6 cellular contexts compared by ENCODE assay signal in genomic region chr11:107051332-107051731, GRCh38. TPM values are rescaled to one million over a fixed set of nuclear protein-coding genes. Genes with fewer than 3 reads are reported as not detected.
"Had no signal": no experiment of that assay in that cellular context is flagged by ENCODE, and none has a peak within 500 bp of the region (broad histone marks: within the 10 kb centered on the region; RNA-seq: fewer than 3 reads in every experiment).

No MANE protein-coding gene starts in this region.

RNA-seq across cellular contexts. Expression of gene GUCY1A2, which starts 33.1 kb away (rescaled TPM):
- total RNA-seq: activated naive CD4-positive, alpha-beta T cell treated with anti-CD3 and anti-CD28 coated beads for 36 hours; activated naive CD8-positive, alpha-beta T cell treated with anti-CD3 and anti-CD28 coated beads for 36 hours; activated naive CD8-positive, alpha-beta T cell treated with anti-CD3 and anti-CD28 coated beads, Interleukin-2, amount 10 ng/mL, durations not matched to agents 7 days and 5 days; activated T-cell treated with anti-CD3 and anti-CD28 coated beads, Interleukin-2, amount 50 U/mL, for 72 hours; activated T-helper 1 cell treated with anti-CD3 and anti-CD28 coated beads, Interleukin-12 subunit alpha, Interleukin-12 subunit beta, Interleukin-2, Interleukin-4 antibody, amounts not matched to agents 30 ng/mL and 10 ng/mL and 1 ng/mL, durations not matched to agents 14 hours and 24 hours and 36 hours; bronchial epithelial cell had no signal
